8 cellular contexts compared by ENCODE assay signal in genomic region chr6:31827286-31828079, GRCh38. TPM values are rescaled to one million over a fixed set of nuclear protein-coding genes. Genes with fewer than 3 reads are reported as not detected.
DNase-seq lines count a peak whose midpoint lies in the region; ATAC-seq and TF ChIP-seq lines count a peak whose summit lies in the region.

HSPA1B (plus strand) TSS chr6:31827738; CDS start chr6:31827951, 213 bp downstream.

- H3K27me3 ChIP-seq in SU-DHL-6 (ENCODE audit: low read length) (no peaks in the 10 kb centered on the region), ovary (no peaks in the 10 kb centered on the region), thyroid gland (no peaks in the 10 kb centered on the region)

- H3K79me2 ChIP-seq in SU-DHL-6 (ENCODE audit: insufficient read depth, low read length), result peaks cover 13% of the 10 kb centered on the region; the same call in 1 of the 2 replicates

- H3K4me3 ChIP-seq in SU-DHL-6 (ENCODE audit: insufficient read depth, low read length, poor library complexity, severe bottlenecking), result peak within 1 kb of the TSS; percentile 53
- peak within 1 kb of the TSS; percentile 66 for H3K4me3 ChIP-seq in ovary
- peak within 1 kb of the TSS in 2 of 3 donors; percentile 55 to 70 for H3K4me3 ChIP-seq in thyroid gland (replicated peaks in 1 of 3)

- peak within 1 kb of the TSS; percentile 56 for H3K27ac ChIP-seq in SU-DHL-6 (ENCODE audit: low read depth, low read length)
- peak within 1 kb of the TSS; percentile 96 to 98 for H3K27ac ChIP-seq in ovary
- peak within 1 kb of the TSS; percentile 99 to 100 (median 99) for H3K27ac ChIP-seq in thyroid gland

- peak within 1 kb of the TSS; percentile 36 for H2AFZ ChIP-seq in SU-DHL-6 (ENCODE audit: low read depth, low read length, severe bottlenecking)

- peak; percentile 96 for TF ChIP-seq EP300 in ovary (IDR thresholded peaks at IDR 0.05)

- TF ChIP-seq POLR2A in ovary (IDR thresholded peaks at IDR 0.05), result peak; percentile 100
- peak; percentile 100 for TF ChIP-seq POLR2A in thyroid gland (IDR thresholded peaks at IDR 0.05)

- H3K9ac ChIP-seq in SU-DHL-6 (ENCODE audit: low read length), result peak within 1 kb of the TSS; percentile 66

- ATAC-seq in HG02623 (IDR thresholded peaks at IDR 0.05; ENCODE audit: unreplicated experiment) (peak; percentile 68), Right ventricle myocardium inferior (peak; percentile 96)

- intact Hi-C loops in Right ventricle myocardium inferior (cut with DNase I), result loop anchor here (2.0 kb wide), 1 partner anchor 33 kb away; the partner anchor contains the start of gene VARS1
- intact Hi-C loops in ovary (cut with DNase I), result loop anchor here in 1 of 4 donors (5.0 kb wide), 1 partner anchor 100 kb away; the partner anchor contains the start of gene DDAH2
- intact Hi-C loops in thyroid gland (cut with DNase I), result no loop called here

- no peaks in the 10 kb centered on the region for H4K20me1 ChIP-seq in SU-DHL-6 (ENCODE audit: low read depth, low read length)

- DNase-seq in GM10266 (ENCODE audit: extremely low spot score), result peak; percentile 94
- peak; percentile 100 for DNase-seq in NCI-H1105 (lab: John Stamatoyannopoulos, UW)
- DNase-seq in activated naive CD8-positive, alpha-beta T cell treated with anti-CD3 and anti-CD28 coated beads, Interleukin-2, amount 50 U/mL, for 16 hours (ENCODE audit: low read depth, low spot score), result peak; percentile 64
- DNase-seq in Right ventricle myocardium inferior (ENCODE audit: missing footprints), result peak; percentile 100
- DNase-seq in ovary, result peak; percentile 99 to 100 (median 100)
- DNase-seq in thyroid gland, result peak; percentile 100

- H3K4me1 ChIP-seq in ovary (ENCODE audit: insufficient read depth) (peaks cover 10% of the 10 kb centered on the region), thyroid gland (peaks cover 50 to 53% of the 10 kb centered on the region in 2 donors)

- peak within 1 kb of the TSS; percentile 68 for H3K4me2 ChIP-seq in SU-DHL-6 (ENCODE audit: low read depth, low read length, poor library complexity, severe bottlenecking)

- 0% methylated on average over 25 to 51 of the region's 56 CpGs for WGBS in ovary, 3 donors
- 0 to 2% methylated on average over 24 to 27 of the region's 56 CpGs for WGBS in thyroid gland, 2 donors

- H3K36me3 ChIP-seq in SU-DHL-6 (ENCODE audit: low read length) (no peaks in the 10 kb centered on the region), ovary (no peaks in the 10 kb centered on the region), thyroid gland (no peaks in the 10 kb centered on the region)

- H3K9me3 ChIP-seq in SU-DHL-6 (ENCODE audit: insufficient read depth, low read length) (no peaks in the 10 kb centered on the region), ovary (no peaks in the 10 kb centered on the region), thyroid gland (no peaks in the 10 kb centered on the region)

- H3F3A ChIP-seq in SU-DHL-6 (ENCODE audit: insufficient read depth), result peaks cover 29% of the 10 kb centered on the region

- TF ChIP-seq CTCF in GM10266 (IDR thresholded peaks at IDR 0.05; ENCODE audit: control insufficient read depth, insufficient read depth, low read depth, missing control alignments), result no peak
- TF ChIP-seq CTCF in SU-DHL-6 (IDR thresholded peaks at IDR 0.05; ENCODE audit: insufficient read depth, low read length, poor library complexity, severe bottlenecking), result no peak
- TF ChIP-seq CTCF in ovary (IDR thresholded peaks at IDR 0.05), result peak in 1 of 3 donors; percentile 46
- peak in 1 of 6 experiments; percentile 11 for TF ChIP-seq CTCF in thyroid gland (IDR thresholded peaks at IDR 0.05)

- H3K9me2 ChIP-seq in SU-DHL-6 (replicated peaks; ENCODE audit: insufficient read depth, low read length), result no peaks in the 10 kb centered on the region

RNA-seq across cellular contexts. Expression of gene HSPA1B, which starts in this region (rescaled TPM):
- total RNA-seq in Right ventricle myocardium inferior, result 215 TPM
- total RNA-seq in ovary, result 100 to 1,000 TPM; 119 to 506 (median 196) TPM
- polyA plus RNA-seq in ovary, result 10 to 100 TPM; 41.9 to 66.0 TPM
- total RNA-seq in thyroid gland, result 100 to 1,000 TPM; 194 to 330 (median 256) TPM

Comparison
In these comparisons a context has a peak if more than half of its experiments do, and no peak if none do; other contexts are left out.
1. Peak in every context shown above with its lines: DNase-seq, ATAC-seq, H3K4me3 ChIP-seq and H3K27ac ChIP-seq.